1 cellular context compared by ENCODE assay signal in the genomic region with DNA sequence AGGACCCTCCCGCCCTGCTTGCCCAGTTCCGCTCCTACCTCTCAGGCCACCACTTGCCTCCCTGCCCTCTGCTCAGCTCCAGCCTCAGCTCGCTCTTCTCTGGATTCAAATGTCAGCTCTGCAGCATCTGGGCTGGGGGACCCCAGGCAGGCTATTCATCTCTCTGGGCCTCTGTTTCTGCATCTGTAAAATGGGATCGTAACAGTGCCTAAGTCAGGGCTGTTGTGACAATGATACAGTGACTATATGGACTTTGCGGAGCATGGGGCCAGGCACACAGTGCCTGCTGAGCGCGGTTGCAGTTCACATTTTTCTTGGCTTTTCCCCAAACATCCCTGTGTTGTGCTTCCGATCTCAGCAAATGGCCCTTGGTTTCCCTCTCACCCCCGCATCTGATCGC.
TF ChIP-seq lines count a peak whose summit lies in the region.

No MANE protein-coding gene starts in this region.

TF ChIP-seq in SK-N-SH, 30 proteins besides CTCF, POLR2A, EP300 and RAD21:
- TF ChIP-seq TAF1 (IDR thresholded peaks at IDR 0.05; ENCODE audit: borderline replicate concordance, low read depth, low read length) (no peak), POLR2AphosphoS5 (IDR thresholded peaks at IDR 0.05; ENCODE audit: low read depth, low read length) (no peak)
